10 cellular contexts compared by ENCODE assay signal in genomic region chr1:242034393-242034792, GRCh38. TPM values are rescaled to one million over a fixed set of nuclear protein-coding genes. Genes with fewer than 3 reads are reported as not detected.
"Had no signal": no experiment of that assay in that cellular context is flagged by ENCODE, and none has a peak within 500 bp of the region (broad histone marks: within the 10 kb centered on the region; RNA-seq: fewer than 3 reads in every experiment).

No MANE protein-coding gene starts in this region.

- H3K4me2 ChIP-seq: GM23338, KMS-11 had no signal

- ATAC-seq: GM23338, HCT116 had no signal

- H3K27ac ChIP-seq: KMS-11 had no signal

- H3K9ac ChIP-seq: KMS-11 had no signal

- H3K4me3 ChIP-seq: GM23338, HAP-1 had no signal

- FAIRE-seq: HTR-8/SVneo had no signal

- H3K4me1 ChIP-seq: HAP-1 had no signal

- DNase-seq: H7, HFFc6, Karpas-422, KBM-7 had no signal

- H3K9me3 ChIP-seq: HAP-1 had no signal

- H3K36me3 ChIP-seq: HAP-1 had no signal

- H2AFZ ChIP-seq: GM23338 had no signal

RNA-seq across cellular contexts. Expression of gene MAP1LC3C, which starts 35.5 kb away (rescaled TPM):
- total RNA-seq: HFFc6, HT-29 had no signal
